Comparison of ENCODE assay signal across 27 cellular contexts in genomic region chr4:174170906-174171305, GRCh38.
"Had no signal": no experiment of that assay in that cellular context is flagged by ENCODE, and none has a peak within 500 bp of the region (broad histone marks: within the 10 kb centered on the region; RNA-seq: fewer than 3 reads in every experiment).

No MANE protein-coding gene starts in this region.

- H3K36me3 ChIP-seq: colonic mucosa, esophagus squamous epithelium, gastrocnemius medialis, heart right ventricle, left lung, lower lobe of right lung had no signal

- H3K27me3 ChIP-seq: colonic mucosa, gastrocnemius medialis, heart right ventricle, left lung had no signal

- ATAC-seq: effector memory CD8-positive, alpha-beta T cell; esophagus mucosa; gastrocnemius medialis; heart right ventricle; left cardiac atrium; left lung; left ventricle myocardium superior; lower lobe of right lung; mucosa of descending colon; naive thymus-derived CD8-positive, alpha-beta T cell had no signal

- FAIRE-seq: endometrium, islet of Langerhans, keratinocyte had no signal

- H3K4me1 ChIP-seq: colonic mucosa, esophagus squamous epithelium, gastrocnemius medialis, heart right ventricle, left lung, lower lobe of right lung had no signal

- H3K9me3 ChIP-seq: colonic mucosa, esophagus squamous epithelium, gastrocnemius medialis, heart right ventricle, left lung, lower lobe of right lung, mucosa of descending colon had no signal

- H3K4me3 ChIP-seq: colonic mucosa, esophagus squamous epithelium, gastrocnemius medialis, heart right ventricle, left lung, lower lobe of right lung, mucosa of descending colon had no signal

- DNase-seq: colonic mucosa; cortex of kidney; effector CD8-positive, alpha-beta T cell; effector memory CD8-positive, alpha-beta T cell; endodermal cell; erythroblast; esophagus squamous epithelium; foreskin fibroblast; foreskin melanocyte; gastrocnemius medialis; glutamatergic neuron; head of caudate nucleus; heart right ventricle; hypothalamus; left cardiac atrium; left lung; left ventricle myocardium superior; lower lobe of right lung; mesenchymal stem cell; mucosa of descending colon; naive B cell; naive thymus-derived CD8-positive, alpha-beta T cell had no signal

- H3K27ac ChIP-seq: colonic mucosa, epithelial cell of prostate, esophagus squamous epithelium, gastrocnemius medialis, heart right ventricle, left lung, lower lobe of right lung had no signal
